ENCODE assay signal across 7 cellular contexts in the genomic region with DNA sequence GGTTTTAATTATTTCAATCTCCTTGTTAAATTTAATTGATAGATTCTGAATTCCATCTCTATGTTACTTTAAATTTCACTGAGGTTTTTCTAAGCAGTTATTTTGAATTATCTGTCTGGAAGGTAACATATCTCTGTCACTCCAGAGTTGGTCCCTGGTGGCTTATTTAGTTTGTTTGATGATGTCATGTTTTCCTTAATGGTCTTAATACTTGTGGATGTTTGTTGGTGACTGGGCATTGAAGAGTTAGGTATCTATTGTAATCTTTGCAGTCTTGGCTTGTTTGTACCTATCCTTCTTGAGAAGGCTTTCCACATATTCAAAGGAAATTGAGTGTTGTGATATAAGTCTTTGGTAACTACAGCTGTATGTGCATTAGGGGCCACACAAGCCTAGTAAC.
"Had no signal": no experiment of that assay in that cellular context is flagged by ENCODE, and none has a peak within 500 bp of the region (broad histone marks: within the 10 kb centered on the region; RNA-seq: fewer than 3 reads in every experiment).

No MANE protein-coding gene starts in this region.

- H3K4me2 ChIP-seq: KMS-11 had no signal

- H3K27ac ChIP-seq: HL-60, KMS-11 had no signal

- DNase-seq: IMR-90, KBM-7, KG1 had no signal

- ATAC-seq: K562 had no signal

- H3K9ac ChIP-seq: KMS-11 had no signal

- H3K4me3 ChIP-seq: K562 had no signal

- FAIRE-seq: HTR-8/SVneo, K562 had no signal
